Comparison of ENCODE assay signal across 9 cellular contexts in the genomic region with DNA sequence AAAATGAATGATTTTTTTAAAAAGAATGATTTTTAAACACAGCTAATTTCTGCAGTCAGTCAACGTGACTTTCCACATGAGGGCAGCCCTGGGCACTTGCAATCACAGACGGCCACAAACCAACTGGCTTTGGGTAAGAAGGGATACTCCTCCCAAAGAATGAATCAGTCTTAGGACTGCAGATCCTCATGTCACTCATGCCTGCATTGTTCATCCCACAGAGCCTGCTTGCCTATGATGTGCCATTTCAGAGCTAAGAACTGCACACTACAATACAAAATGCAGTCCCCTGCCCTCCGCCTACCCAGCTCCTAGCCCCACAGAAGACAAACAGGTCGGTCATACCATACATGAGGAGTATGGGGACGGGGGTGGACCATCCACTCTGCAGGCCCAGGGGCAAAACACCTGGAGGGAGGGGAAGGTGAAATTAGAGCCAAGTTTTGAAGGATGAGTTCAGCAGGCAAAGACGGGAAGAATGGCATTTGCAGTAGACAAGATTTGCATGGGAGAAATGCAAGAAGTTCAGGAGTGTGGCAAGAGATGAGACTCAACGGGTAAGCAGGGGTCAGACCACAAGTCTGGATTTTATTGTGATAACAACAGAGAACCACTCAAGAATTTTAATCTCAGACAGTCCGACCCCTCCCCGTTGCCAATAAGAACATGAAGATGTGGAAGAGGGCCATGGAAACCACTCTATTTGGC. TPM values are rescaled to one million over a fixed set of nuclear protein-coding genes. Genes with fewer than 3 reads are reported as not detected.
A peak's percentile ranks its signal among the peaks of the same experiment; 100 is the strongest.
DNase-seq lines count a peak whose midpoint lies in the region; ATAC-seq and TF ChIP-seq lines count a peak whose summit lies in the region.
"Had no signal": no experiment of that assay in that cellular context is flagged by ENCODE, and none has a peak within 500 bp of the region (broad histone marks: within the 10 kb centered on the region; RNA-seq: fewer than 3 reads in every experiment).

No MANE protein-coding gene starts in this region.

- DNase-seq in BJ (ENCODE audit: low read depth), result no peak
- no peak for DNase-seq in LNCaP clone FGC (ENCODE audit: low read depth)
- peak; percentile 90 to 94 for DNase-seq in cardiac fibroblast (ENCODE audit: low read depth in 2 of 2)
- DNase-seq in myocyte (ENCODE audit: low read depth), result peak; percentile 95
- no peak for DNase-seq in SKM-1 (lab: John Stamatoyannopoulos, UW; ENCODE audit: unreplicated experiment)
- no peak for DNase-seq in activated gamma-delta T cell (lab: John Stamatoyannopoulos, UW)
- DNase-seq: NCI-H187 treated with DMSO at 0.1 percent for 48 hours had no signal

- ATAC-seq in HG02571 (IDR thresholded peaks at IDR 0.05; ENCODE audit: unreplicated experiment), result no peak
- no peak for ATAC-seq in HG03457 (IDR thresholded peaks at IDR 0.05; ENCODE audit: unreplicated experiment)

- CTCF ChIA-PET in BJ (lab: Yijun Ruan, JAX), result interaction anchor here (0.6 to 2.0 kb wide), 13 partner anchors 11 to 138 kb away, joined by 3 to 12 read pairs (median 5); no protein-coding TSS in a partner anchor

- H3K36me3 ChIP-seq in BJ (ENCODE audit: control insufficient read depth, insufficient read depth, low read length), result no peaks in the 10 kb centered on the region

- H3K4me3 ChIP-seq in BJ (ENCODE audit: low read depth, low read length) (no peak overlapping the region), LNCaP clone FGC (ENCODE audit: low read depth, low read length) (no peak overlapping the region), cardiac fibroblast (replicated peaks in 1 of 2; ENCODE audit: low read depth in 2 of 2, low read length in 2 of 2) (no peak overlapping the region)

- POLR2A ChIA-PET in BJ (lab: Charles Lee), result interaction anchor here (0.6 kb wide), 1 partner anchor 836 kb away, joined by 3 read pairs; no protein-coding TSS in a partner anchor

- peak; percentile 60 for TF ChIP-seq CTCF in BJ (IDR thresholded peaks at IDR 0.05; ENCODE audit: insufficient read depth, low read depth, low read length)
- peak; percentile 26; the same call in 1 of the 2 replicates for TF ChIP-seq CTCF in LNCaP clone FGC (IDR thresholded peaks at IDR 0.05; ENCODE audit: control insufficient read depth, extremely low read depth, insufficient read depth)
- peak; percentile 53 for TF ChIP-seq CTCF in cardiac fibroblast (IDR thresholded peaks at IDR 0.05; ENCODE audit: low read depth, low read length)

- no peaks in the 10 kb centered on the region for H3K27me3 ChIP-seq in BJ (ENCODE audit: control insufficient read depth, insufficient read depth, low read length)

RNA-seq across cellular contexts. Expression of a gene that starts 24.7 kb away (rescaled TPM):
- 64.4 and 86.3 TPM in 2 replicates for polyA plus RNA-seq in BJ (2011; rRNA removed)
- 20.5 and 26.6 TPM in 2 replicates for polyA minus RNA-seq in BJ (2011; rRNA and poly(A)+ RNA removed)
- 45.5 and 49.3 TPM in 2 replicates for total RNA-seq in myocyte
- polyA plus RNA-seq in myocyte (2012), result 47.2 TPM

Comparison
In these comparisons a context has a peak if more than half of its experiments do, and no peak if none do; other contexts are left out.
1. DNase-seq: peak in cardiac fibroblast (2 of 2) and myocyte (single experiment); none in BJ (single experiment), LNCaP clone FGC (single experiment), SKM-1 (single experiment) and activated gamma-delta T cell (single experiment).
2. Peak in every context shown above with its lines, with median percentiles within 50 percentile points of each other: CTCF ChIP-seq.